Comparison of ENCODE assay signal across 20 cellular contexts in the genomic region with DNA sequence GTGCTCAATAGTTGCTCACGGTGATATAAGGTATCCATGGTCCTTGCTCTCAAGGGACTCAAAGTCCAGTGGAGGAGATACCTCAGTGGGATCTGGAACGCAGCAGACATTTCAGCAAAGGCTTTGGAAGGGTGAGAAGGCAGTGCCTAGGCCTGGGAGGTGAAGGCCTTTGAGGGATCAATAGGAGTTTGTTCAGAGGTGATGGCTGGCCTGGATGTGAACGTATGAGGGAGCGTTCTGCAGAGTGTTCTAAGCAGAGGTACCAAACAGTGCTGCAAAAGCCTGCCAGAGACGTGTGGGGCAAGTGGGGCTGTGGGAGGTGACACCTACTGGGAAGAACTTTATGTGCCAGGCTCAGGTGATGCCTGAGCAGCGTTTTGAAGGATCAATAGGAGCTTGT. TPM values are rescaled to one million over a fixed set of nuclear protein-coding genes. Genes with fewer than 3 reads are reported as not detected.
DNase-seq lines count a peak whose midpoint lies in the region; ATAC-seq, FAIRE-seq and TF ChIP-seq lines count a peak whose summit lies in the region.
"Had no signal": no experiment of that assay in that cellular context is flagged by ENCODE, and none has a peak within 500 bp of the region (broad histone marks: within the 10 kb centered on the region; RNA-seq: fewer than 3 reads in every experiment).

No MANE protein-coding gene starts in this region.

- no peaks in the 10 kb centered on the region for H3K9me2 ChIP-seq in SK-N-SH

- no peak for TF ChIP-seq POLR2A in GM12878 (IDR thresholded peaks at IDR 0.05; ENCODE audit: low read depth, low read length)

- no peaks in the 10 kb centered on the region for H3K79me2 ChIP-seq in SK-N-SH (ENCODE audit: insufficient read depth)
- no peaks in the 10 kb centered on the region for H3K79me2 ChIP-seq in GM12878 (ENCODE audit: control insufficient read depth, insufficient read depth, low read length)
- no peaks in the 10 kb centered on the region for H3K79me2 ChIP-seq in neural progenitor cell (ENCODE audit: low read depth)

- no TSS peak for BruUV-seq in GM12878 (replicated peaks; lab: Mats Ljungman, UMichigan)

- POLR2A ChIA-PET in SK-N-SH (lab: Yijun Ruan, JAX): no interaction called here
- POLR2A ChIA-PET in GM12878 (lab: Charles Lee): no interaction called here

- TF ChIP-seq CTCF in SK-N-SH (IDR thresholded peaks at IDR 0.05): no peak
- TF ChIP-seq CTCF in GM12878 (IDR thresholded peaks at IDR 0.05 in 2 of 3, conservative IDR thresholded peaks at IDR 0.05 in 1 of 3; ENCODE audit: control insufficient read depth in 2 of 3, extremely low read depth in 1 of 3, insufficient read depth in 1 of 3, low read depth in 3 of 3, low read length in 3 of 3): no peak
- TF ChIP-seq CTCF in neural progenitor cell (IDR thresholded peaks at IDR 0.05): no peak

- H3K4me1 ChIP-seq in SK-N-SH (ENCODE audit: control insufficient read depth in 1 of 2, insufficient read depth in 2 of 2, low read depth in 1 of 2, low read length in 1 of 2): peaks cover 14 to 42% of the 10 kb centered on the region in 2 experiments; a peak in 2 of 4 replicates
- H3K4me1 ChIP-seq in GM12878 (ENCODE audit: control insufficient read depth, insufficient read depth, low read length): peaks cover 15% of the 10 kb centered on the region
- H3K4me1 ChIP-seq in neural progenitor cell: peaks cover 16% of the 10 kb centered on the region

- H3K4me3 Mint-ChIP-seq in neural progenitor cell: no peak overlapping the region
- H3K4me3 Mint-ChIP-seq: CD8-positive, alpha-beta T cell; H9 had no signal

- FAIRE-seq in GM12878 (lab: Jason Lieb, UNC): peak; percentile 47
- FAIRE-seq: GM12892, GM18507, HepG2 had no signal

- H3K36me3 Mint-ChIP-seq in neural progenitor cell: no peaks in the 10 kb centered on the region
- H3K36me3 Mint-ChIP-seq: CD14-positive monocyte; CD8-positive, alpha-beta T cell had no signal

- H3F3A ChIP-seq in SK-N-SH (replicated peaks; ENCODE audit: insufficient read depth) (peaks cover 15% of the 10 kb centered on the region), neural progenitor cell (ENCODE audit: low read depth) (peaks cover 7% of the 10 kb centered on the region)

- H3K9me3 Mint-ChIP-seq in neural progenitor cell: no peaks in the 10 kb centered on the region
- H3K9me3 Mint-ChIP-seq: CD8-positive, alpha-beta T cell had no signal

- TF ChIP-seq RAD21 in SK-N-SH (IDR thresholded peaks at IDR 0.05; ENCODE audit: low read length) (no peak), GM12878 (IDR thresholded peaks at IDR 0.05; ENCODE audit: insufficient read depth, low read depth, low read length) (no peak)

- H3K9ac ChIP-seq in SK-N-SH: no peak overlapping the region
- no peak overlapping the region for H3K9ac ChIP-seq in GM12878 (ENCODE audit: control insufficient read depth, insufficient read depth, low read length)
- no peak overlapping the region for H3K9ac ChIP-seq in neural progenitor cell
- H3K9ac ChIP-seq: BLaER1 had no signal

- H3K36me3 ChIP-seq in SK-N-SH (replicated peaks in 1 of 2; ENCODE audit: control insufficient read depth in 1 of 2, insufficient read depth in 2 of 2, low read length in 1 of 2) (no peaks in the 10 kb centered on the region), GM12878 (ENCODE audit: control insufficient read depth in 2 of 2, insufficient read depth in 2 of 2, low read length in 1 of 2) (no peaks in the 10 kb centered on the region), neural progenitor cell (no peaks in the 10 kb centered on the region)
- H3K36me3 ChIP-seq: BLaER1 had no signal

- H3K27ac Mint-ChIP-seq in neural progenitor cell: peak overlapping the region; percentile 58
- H3K27ac Mint-ChIP-seq: CD14-positive monocyte; CD8-positive, alpha-beta T cell; H9 had no signal

- no peak for ATAC-seq in SK-N-SH treated with all-trans-retinoic acid at 6 μM for 48 hours
- no peak for ATAC-seq in GM12878
- ATAC-seq in GM18861 (IDR thresholded peaks at IDR 0.05; ENCODE audit: unreplicated experiment): no peak
- ATAC-seq: CD8-positive, alpha-beta T cell; HepG2 had no signal

- TF ChIP-seq EP300 in SK-N-SH (IDR thresholded peaks at IDR 0.05; ENCODE audit: borderline replicate concordance in 1 of 2, low read depth in 1 of 2, low read length in 1 of 2) (no peak), GM12878 (IDR thresholded peaks at IDR 0.05; ENCODE audit: borderline replicate concordance in 1 of 2, control insufficient read depth in 1 of 2, low read depth in 2 of 2, low read length in 2 of 2) (no peak)

- no peak overlapping the region for H3K4me3 ChIP-seq in SK-N-SH (ENCODE audit: low read depth in 2 of 2, low read length in 1 of 2)
- H3K4me3 ChIP-seq in GM12878: no peak overlapping the region
- H3K4me3 ChIP-seq in neural progenitor cell: no peak overlapping the region
- H3K4me3 ChIP-seq: BLaER1 had no signal

- SMC1A ChIA-PET in GM12878 (lab: Charles Lee; ENCODE audit: uncharacterized antibody, unreplicated experiment): no interaction called here

- CTCF ChIA-PET in SK-N-SH (lab: Yijun Ruan, JAX): no interaction called here
- CTCF ChIA-PET in GM12878 (lab: Yijun Ruan, JAX): interaction anchor here (0.6 to 1.3 kb wide), 6 partner anchors 14 to 500 kb away, joined by 3 to 6 read pairs (median 4); no protein-coding TSS in a partner anchor

- intact Hi-C loops in GM12878 (cut with micrococcal nuclease; ENCODE audit: unreplicated experiment): no loop called here

- H3K27ac ChIP-seq in SK-N-SH (ENCODE audit: low read depth in 2 of 2, low read length in 1 of 2): no peak overlapping the region
- no peak overlapping the region for H3K27ac ChIP-seq in GM12878 (ENCODE audit: control insufficient read depth, insufficient read depth)
- H3K27ac ChIP-seq in neural progenitor cell: no peak overlapping the region
- H3K27ac ChIP-seq: 22Rv1, BLaER1 had no signal

- H3K4me2 ChIP-seq in SK-N-SH (no peak overlapping the region), GM12878 (ENCODE audit: control insufficient read depth, insufficient read depth) (no peak overlapping the region), neural progenitor cell (no peak overlapping the region)
- H3K4me2 ChIP-seq: BLaER1 had no signal

- peaks cover 33% of the 10 kb centered on the region for H3K4me1 Mint-ChIP-seq in neural progenitor cell

- H4K20me1 ChIP-seq in SK-N-SH (ENCODE audit: insufficient read depth) (no peaks in the 10 kb centered on the region), GM12878 (ENCODE audit: control insufficient read depth, insufficient read depth) (no peaks in the 10 kb centered on the region), neural progenitor cell (ENCODE audit: low read depth) (no peaks in the 10 kb centered on the region)
- H4K20me1 ChIP-seq: BLaER1 had no signal

- RAD21 ChIA-PET in GM12878 (lab: Charles Lee; ENCODE audit: unreplicated experiment): interaction anchor here (1.5 kb wide), 1 partner anchor 274 kb away, joined by 6 read pairs; no protein-coding TSS in a partner anchor

- H3K9me3 ChIP-seq in SK-N-SH (no peaks in the 10 kb centered on the region), GM12878 (replicated peaks; ENCODE audit: control insufficient read depth, insufficient read depth, low read length) (peaks cover 1% of the 10 kb centered on the region; the same call in 1 of the 3 replicates), neural progenitor cell (ENCODE audit: low read depth) (no peaks in the 10 kb centered on the region)
- H3K9me3 ChIP-seq: BLaER1 had no signal

- in situ Hi-C loops in GM12878 (cut with MboI) (loop anchor here (5.0 kb wide), 3 partner anchors 272 to 498 kb away; no protein-coding TSS in a partner anchor), G401 (cut with HindIII; ENCODE audit: low sequenced_read_pairs) (no loop called here)

- H2AFZ ChIP-seq in SK-N-SH (ENCODE audit: low read depth): no peak overlapping the region
- no peak overlapping the region for H2AFZ ChIP-seq in GM12878 (ENCODE audit: control insufficient read depth, low read depth, low read length)
- no peak overlapping the region for H2AFZ ChIP-seq in neural progenitor cell (replicated peaks)

- H3K27me3 Mint-ChIP-seq in neural progenitor cell (ENCODE audit: insufficient read depth, low read depth): peaks cover 7% of the 10 kb centered on the region

- 92% methylated on average over 6 of the region's 6 CpGs for WGBS in SK-N-SH (ENCODE audit: low lambda C conversion rate)
- whole genome bisulfite sequencing in GM12878 (ENCODE audit: insufficient coverage, insufficient replicate concordance, low lambda C conversion rate, missing lambda C conversion rate): 34% methylated on average over 6 of the region's 6 CpGs

- H3K27me3 ChIP-seq in SK-N-SH (ENCODE audit: insufficient read depth) (no peaks in the 10 kb centered on the region), GM12878 (replicated peaks in 1 of 2; ENCODE audit: control insufficient read depth in 2 of 2, insufficient read depth in 2 of 2, low read length in 1 of 2) (0 out of 4 replicates have a peak, but pooled peaks cover 0 to 1% of the 10 kb centered on the region in 2 experiments), neural progenitor cell (no peaks in the 10 kb centered on the region)
- H3K27me3 ChIP-seq: BLaER1 had no signal

- DNase-seq in SK-N-SH (no peak), GM12878 (ENCODE audit: low read depth, low spot score) (no peak), neural progenitor cell (ENCODE audit: low spot score) (no peak), G401 (ENCODE audit: low spot score) (no peak)
- no peak for DNase-seq in stimulated activated CD4-positive, alpha-beta T cell treated with anti-CD3 and anti-CD28 coated beads, Interleukin-1b, Interleukin-23, amount 100 ng/mL, for 48 hours
- DNase-seq: Calu3; CD8-positive, alpha-beta T cell; DMS79 treated with DMSO at 0.1 percent for 48 hours; GOT3; H9; KG1 had no signal

RNA-seq across cellular contexts. Expression of a gene that starts 7.4 kb away (rescaled TPM):
- polyA plus RNA-seq in SK-N-SH (2012; rRNA removed): 0.86 and 0.95 TPM in 2 replicates
- 0.59 and 0.71 TPM in 2 replicates for polyA plus RNA-seq in SK-N-SH (2012; cell fraction: cytosol; rRNA removed)
- 0.21 and 0.29 TPM in 2 replicates for polyA plus RNA-seq in SK-N-SH (2012; cell fraction: nucleus; rRNA removed)
- not detected in 2 replicates for total RNA-seq in GM12878 (2013; cell fraction: nucleolus; rRNA removed)
- total RNA-seq in GM12878 (2014; rRNA removed): 0.16 and 0.23 TPM in 2 replicates
- 0.31 TPM in 1 of 2 replicates, not detected in the other for total RNA-seq in GM12878 (2014; rRNA removed; fragmentation: Illumina TruSeq; extraction: Trizol)
- 0.41 TPM in 1 of 2 replicates, not detected in the other for total RNA-seq in GM12878 (2021)
- not detected for polyA plus RNA-seq in GM12878 (2011; ENCODE audit: low read depth)
- 0.19 and 0.33 TPM in 2 replicates for polyA plus RNA-seq in GM12878 (2011; rRNA removed)
- 0.18 and 0.48 TPM in 2 replicates for polyA plus RNA-seq in GM12878 (2011; cell fraction: cytosol; rRNA removed)
- 0.31 TPM in 1 of 2 replicates, not detected in the other for polyA plus RNA-seq in GM12878 (2011; cell fraction: nucleus; rRNA removed)
- polyA plus RNA-seq in GM12878 (2012): not detected in 2 replicates
- polyA plus RNA-seq in GM12878 (2014; fragmentation: Illumina TruSeq; extraction: Trizol): 0.15 TPM in 1 of 2 replicates, not detected in the other
- under 1 TPM in 1 of 2 experiments, not detected in 1; 0.09 TPM for polyA plus RNA-seq in GM12878 (2014; fragmentation: Nextera tagmentation; extraction: Ambion mirVana)
- 0.18 and 0.24 TPM in 2 replicates for polyA plus RNA-seq in GM12878 (2014; rRNA removed)
- not detected for polyA plus RNA-seq in GM12878 (2016; fragmentation: Nextera tagmentation; extraction: Ambion mirVana)
- polyA minus RNA-seq in GM12878 (2011; rRNA and poly(A)+ RNA removed): not detected in 2 replicates
- polyA minus RNA-seq in GM12878 (2011; cell fraction: cytosol; rRNA and poly(A)+ RNA removed): not detected in 2 replicates
- polyA minus RNA-seq in GM12878 (2011; cell fraction: nucleus; rRNA and poly(A)+ RNA removed): not detected in 2 replicates
- total RNA-seq in neural progenitor cell (ENCODE audit: low replicate concordance): 0.53 TPM in 1 of 2 replicates, not detected in the other
- total RNA-seq in G401 (2014; rRNA removed; shearing (Covaris generic)): not detected in 2 replicates
- total RNA-seq: Calu3; CD8-positive, alpha-beta T cell; HepG2 had no signal
- polyA plus RNA-seq: AG04450, CD14-positive monocyte had no signal

RNA-seq across cellular contexts. Expression of a gene that starts 23.7 kb away (rescaled TPM):
- polyA plus RNA-seq in SK-N-SH (2012; rRNA removed) (0.88 and 0.90 TPM in 2 replicates), GM12878 (2011; rRNA removed) (10.4 and 13.7 TPM in 2 replicates), GM12878 (2014; fragmentation: Illumina TruSeq; extraction: Trizol) (13.2 and 15.9 TPM in 2 replicates), GM12878 (2014; fragmentation: Nextera tagmentation; extraction: Ambion mirVana) (1 to 10 TPM; 4.3 to 6.7 TPM), GM12878 (2014; rRNA removed) (7.3 and 8.2 TPM in 2 replicates), GM12878 (2016; fragmentation: Nextera tagmentation; extraction: Ambion mirVana) (1 to 10 TPM; 5.7 to 6.4 TPM)
- polyA plus RNA-seq in SK-N-SH (2012; cell fraction: cytosol; rRNA removed): 0.92 and 0.95 TPM in 2 replicates
- polyA plus RNA-seq in SK-N-SH (2012; cell fraction: nucleus; rRNA removed): 0.65 and 1.0 TPM in 2 replicates
- total RNA-seq in GM12878 (2013; cell fraction: nucleolus; rRNA removed): 5.7 and 5.9 TPM in 2 replicates
- total RNA-seq in GM12878 (2014; rRNA removed) (20.7 and 26.0 TPM in 2 replicates), GM12878 (2014; rRNA removed; fragmentation: Illumina TruSeq; extraction: Trizol) (22.9 and 23.0 TPM in 2 replicates), GM12878 (2021) (16.2 and 16.9 TPM in 2 replicates), neural progenitor cell (ENCODE audit: low replicate concordance) (0.03 TPM in 1 of 2 replicates, not detected in the other)
- polyA plus RNA-seq in GM12878 (2011; ENCODE audit: low read depth): 4.0 TPM
- polyA plus RNA-seq in GM12878 (2011; cell fraction: cytosol; rRNA removed): 6.3 and 7.1 TPM in 2 replicates
- polyA plus RNA-seq in GM12878 (2011; cell fraction: nucleus; rRNA removed): 3.8 TPM in 2 replicates
- 4.3 and 5.8 TPM in 2 replicates for polyA plus RNA-seq in GM12878 (2012)
- polyA minus RNA-seq in GM12878 (2011; rRNA and poly(A)+ RNA removed): 21.0 and 22.7 TPM in 2 replicates
- polyA minus RNA-seq in GM12878 (2011; cell fraction: cytosol; rRNA and poly(A)+ RNA removed): 9.1 and 10.6 TPM in 2 replicates
- polyA minus RNA-seq in GM12878 (2011; cell fraction: nucleus; rRNA and poly(A)+ RNA removed): 4.7 and 5.6 TPM in 2 replicates
- 0.03 and 0.12 TPM in 2 replicates for total RNA-seq in G401 (2014; rRNA removed; shearing (Covaris generic))
